14 cellular contexts compared by ENCODE assay signal in genomic region chr17:75508122-75508719, GRCh38. TPM values are rescaled to one million over a fixed set of nuclear protein-coding genes. Genes with fewer than 3 reads are reported as not detected.
DNase-seq lines count a peak whose midpoint lies in the region; ATAC-seq and TF ChIP-seq lines count a peak whose summit lies in the region.
"Had no signal": no experiment of that assay in that cellular context is flagged by ENCODE, and none has a peak within 500 bp of the region (broad histone marks: within the 10 kb centered on the region; RNA-seq: fewer than 3 reads in every experiment).

No MANE protein-coding gene starts in this region.

- H3K4me3 ChIP-seq in HEK293 (ENCODE audit: low read depth, low read length): no peak overlapping the region
- H3K4me3 ChIP-seq in right lobe of liver: no peak overlapping the region
- no peak overlapping the region for H3K4me3 ChIP-seq in subcutaneous abdominal adipose tissue (ENCODE audit: low read depth in 1 of 5, low read length in 5 of 5)
- H3K4me3 ChIP-seq: pancreas had no signal

- no peak for TF ChIP-seq CTCF in HEK293 (tag by site-specific recombination; IDR thresholded peaks at IDR 0.05)
- TF ChIP-seq CTCF in brain (conservative IDR thresholded peaks at IDR 0.05): no peak
- no peak for TF ChIP-seq CTCF in right lobe of liver (IDR thresholded peaks at IDR 0.05)

- H3K9ac ChIP-seq in subcutaneous abdominal adipose tissue (ENCODE audit: low read length in 5 of 5): peak overlapping the region in 2 of 5 donors; percentile 26 to 60

- WGBS in right lobe of liver (ENCODE audit: insufficient coverage, low coverage, low lambda C conversion rate, missing lambda C conversion rate): 50% methylated on average over 2 of the region's 15 CpGs

- H3K36me3 ChIP-seq in HEK293 (ENCODE audit: control insufficient read depth in 2 of 2, insufficient read depth in 1 of 2, low read length in 2 of 2) (peaks cover 8 to 82% of the 10 kb centered on the region in 2 experiments; a peak in 2 of 3 replicates), right lobe of liver (peaks cover 0 to under 1% (median 0%) of the 10 kb centered on the region in 4 donors), subcutaneous abdominal adipose tissue (ENCODE audit: control insufficient read depth in 5 of 5, insufficient read depth in 5 of 5, low read length in 5 of 5) (peaks cover 0 to 67% (median 49%) of the 10 kb centered on the region in 5 donors)

- intact Hi-C loops in right lobe of liver (cut with DNase I): loop anchor here in 1 of 2 donors (10.0 kb wide), 1 partner anchor 73 kb away; no protein-coding TSS in a partner anchor
- intact Hi-C loops in activated CD4-positive, alpha-beta T cell treated with anti-CD3 and anti-CD28 coated beads, Interleukin-2, amount 10 ng/mL, durations not matched to agents 24 days and 14 days (cut with micrococcal nuclease): no loop called here

- H3K9me3 Mint-ChIP-seq in brain: no peaks in the 10 kb centered on the region
- H3K9me3 Mint-ChIP-seq in activated CD4-positive, alpha-beta T cell treated with anti-CD3 and anti-CD28 coated beads, Interleukin-2, amount 10 ng/mL, durations not matched to agents 24 days and 14 days: no peaks in the 10 kb centered on the region
- no peaks in the 10 kb centered on the region for H3K9me3 Mint-ChIP-seq in activated naive CD4-positive, alpha-beta T cell treated with anti-CD3 and anti-CD28 coated beads, Interleukin-2, amount 50 U/mL, for 72 hours
- H3K9me3 Mint-ChIP-seq: T-cell had no signal

- TF ChIP-seq POLR2A in right lobe of liver (IDR thresholded peaks at IDR 0.05): no peak

- DNase-seq in right lobe of liver (peak in 2 of 3 donors; percentile 44 to 46), T-helper 17 cell (no peak), Kasumi-1 (lab: John Stamatoyannopoulos, UW) (no peak)
- no peak for DNase-seq in activated CD4-positive, alpha-beta T cell treated with anti-CD3 and anti-CD28 coated beads, Interleukin-2, amount 10 ng/mL, durations not matched to agents 24 days and 14 days
- DNase-seq in activated naive CD4-positive, alpha-beta T cell treated with anti-CD3 and anti-CD28 coated beads, Interleukin-2, amount 50 U/mL, for 72 hours (ENCODE audit: low spot score in 2 of 2): no peak
- DNase-seq: activated CD4-positive, CD25-positive, alpha-beta regulatory T cell; NCI-H2081; NCI-H524 treated with DMSO at 0.1 percent for 48 hours; T-cell had no signal

- H3K4me1 Mint-ChIP-seq in brain: peaks cover 53% of the 10 kb centered on the region
- H3K4me1 Mint-ChIP-seq in activated CD4-positive, alpha-beta T cell treated with anti-CD3 and anti-CD28 coated beads, Interleukin-2, amount 10 ng/mL, durations not matched to agents 24 days and 14 days: no peaks in the 10 kb centered on the region
- H3K4me1 Mint-ChIP-seq in T-helper 17 cell: peaks cover 3% of the 10 kb centered on the region
- H3K4me1 Mint-ChIP-seq: T-cell had no signal

- POLR2A ChIA-PET in HEK293 (lab: Yijun Ruan, JAX): interaction anchor here (0.6 to 1.3 kb wide), 3 partner anchors 8 to 378 kb away, joined by 3 to 6 read pairs (median 3); partner anchors contain the start of gene TSEN54

- CTCF ChIA-PET in HEK293 (lab: Yijun Ruan, JAX): interaction anchor here (1.3 kb wide), 1 partner anchor 8 kb away, joined by 3 read pairs; the partner anchor contains the start of gene TSEN54

- H3K27me3 Mint-ChIP-seq in brain (no peaks in the 10 kb centered on the region), T-helper 17 cell (no peaks in the 10 kb centered on the region)
- H3K27me3 Mint-ChIP-seq in activated CD4-positive, alpha-beta T cell treated with anti-CD3 and anti-CD28 coated beads, Interleukin-2, amount 10 ng/mL, durations not matched to agents 24 days and 14 days: no peaks in the 10 kb centered on the region
- H3K27me3 Mint-ChIP-seq: T-cell had no signal

- H3K4me1 ChIP-seq in HEK293 (ENCODE audit: control insufficient read depth, insufficient read depth, low read length) (no peaks in the 10 kb centered on the region), right lobe of liver (peaks cover 0 to 33% (median 13%) of the 10 kb centered on the region in 4 donors), subcutaneous abdominal adipose tissue (ENCODE audit: control insufficient read depth in 5 of 5, insufficient read depth in 5 of 5, low read length in 5 of 5) (peaks cover 0 to 72% (median 29%) of the 10 kb centered on the region in 5 donors)

- H3K36me3 Mint-ChIP-seq in brain (peaks cover 5% of the 10 kb centered on the region), T-helper 17 cell (ENCODE audit: low read depth) (no peaks in the 10 kb centered on the region)
- H3K36me3 Mint-ChIP-seq in activated CD4-positive, alpha-beta T cell treated with anti-CD3 and anti-CD28 coated beads, Interleukin-2, amount 10 ng/mL, durations not matched to agents 24 days and 14 days (ENCODE audit: low read depth): no peaks in the 10 kb centered on the region
- no peaks in the 10 kb centered on the region for H3K36me3 Mint-ChIP-seq in activated naive CD4-positive, alpha-beta T cell treated with anti-CD3 and anti-CD28 coated beads, Interleukin-2, amount 50 U/mL, for 72 hours
- H3K36me3 Mint-ChIP-seq: T-cell had no signal

- H3K27ac ChIP-seq in HEK293 (ENCODE audit: extremely low read depth, low read depth, low read length) (no peak overlapping the region), right lobe of liver (no peak overlapping the region), subcutaneous abdominal adipose tissue (ENCODE audit: low read depth, low read length) (peak overlapping the region; percentile 80)
- H3K27ac ChIP-seq: pancreas had no signal

- H3K27ac Mint-ChIP-seq in brain (peak overlapping the region in 3 of 5 experiments; percentile 36 to 89 (median 53)), T-helper 17 cell (no peak overlapping the region)
- no peak overlapping the region for H3K27ac Mint-ChIP-seq in activated CD4-positive, alpha-beta T cell treated with anti-CD3 and anti-CD28 coated beads, Interleukin-2, amount 10 ng/mL, durations not matched to agents 24 days and 14 days
- no peak overlapping the region for H3K27ac Mint-ChIP-seq in activated naive CD4-positive, alpha-beta T cell treated with anti-CD3 and anti-CD28 coated beads, Interleukin-2, amount 50 U/mL, for 72 hours
- H3K27ac Mint-ChIP-seq: T-cell had no signal

- H3K4me3 Mint-ChIP-seq in brain (peak overlapping the region in 1 of 5 experiments; percentile 28), T-helper 17 cell (no peak overlapping the region)
- no peak overlapping the region for H3K4me3 Mint-ChIP-seq in activated CD4-positive, alpha-beta T cell treated with anti-CD3 and anti-CD28 coated beads, Interleukin-2, amount 10 ng/mL, durations not matched to agents 24 days and 14 days
- H3K4me3 Mint-ChIP-seq: T-cell had no signal

- ATAC-seq in right lobe of liver (no peak), T-helper 17 cell (no peak)
- no peak for ATAC-seq in activated naive CD4-positive, alpha-beta T cell treated with anti-CD3 and anti-CD28 coated beads, Interleukin-2, amount 50 U/mL, for 72 hours
- ATAC-seq: pancreas, T-cell had no signal

- no peaks in the 10 kb centered on the region for H3K9me3 ChIP-seq in HEK293 (ENCODE audit: control insufficient read depth, insufficient read depth, low read depth, low read length)
- H3K9me3 ChIP-seq in right lobe of liver: no peaks in the 10 kb centered on the region
- H3K9me3 ChIP-seq in subcutaneous abdominal adipose tissue (ENCODE audit: control insufficient read depth in 5 of 5, low read length in 5 of 5): no peaks in the 10 kb centered on the region
- no peaks in the 10 kb centered on the region for H3K9me3 ChIP-seq in T-helper 17 cell (ENCODE audit: control insufficient read depth, low read length, poor library complexity, severe bottlenecking)
- H3K9me3 ChIP-seq: pancreas had no signal

- no peaks in the 10 kb centered on the region for H3K27me3 ChIP-seq in right lobe of liver
- H3K27me3 ChIP-seq in subcutaneous abdominal adipose tissue (ENCODE audit: control insufficient read depth in 5 of 5, insufficient read depth in 4 of 5, low read length in 5 of 5): no peaks in the 10 kb centered on the region
- H3K27me3 ChIP-seq: pancreas had no signal

RNA-seq across cellular contexts. Expression of gene CASKIN2, which starts 7.1 kb away (rescaled TPM):
- 29.0 TPM for polyA plus RNA-seq in brain (ENCODE audit: insufficient read depth, low read depth, low replicate concordance)
- total RNA-seq in right lobe of liver (10 to 100 TPM in 4 of 6 experiments, 1 to 10 TPM in 2; 9.0 to 26.0 (median 12.0) TPM), T-helper 17 cell (under 1 TPM; 0.08 to 0.40 TPM)
- 1.4 and 1.6 TPM in 2 replicates for total RNA-seq in activated CD4-positive, alpha-beta T cell treated with anti-CD3 and anti-CD28 coated beads, Interleukin-2, amount 10 ng/mL, durations not matched to agents 24 days and 14 days
- 1 to 10 TPM; 1.7 to 3.5 TPM for total RNA-seq in activated naive CD4-positive, alpha-beta T cell treated with anti-CD3 and anti-CD28 coated beads, Interleukin-2, amount 50 U/mL, for 72 hours

RNA-seq across cellular contexts. Expression of gene TSEN54, which starts 8.1 kb away (rescaled TPM):
- polyA plus RNA-seq in brain (ENCODE audit: insufficient read depth, low read depth, low replicate concordance): 32.9 TPM
- total RNA-seq in right lobe of liver (10 to 100 TPM in 4 of 6 experiments, 1 to 10 TPM in 2; 8.5 to 13.6 (median 10.2) TPM), T-helper 17 cell (10 to 100 TPM; 49.7 to 56.5 TPM)
- 61.7 and 66.4 TPM in 2 replicates for total RNA-seq in activated CD4-positive, alpha-beta T cell treated with anti-CD3 and anti-CD28 coated beads, Interleukin-2, amount 10 ng/mL, durations not matched to agents 24 days and 14 days
- 10 to 100 TPM; 26.8 to 45.5 TPM for total RNA-seq in activated naive CD4-positive, alpha-beta T cell treated with anti-CD3 and anti-CD28 coated beads, Interleukin-2, amount 50 U/mL, for 72 hours

RNA-seq across cellular contexts. Expression of gene LLGL2, which starts 17.3 kb away (rescaled TPM):
- 22.1 TPM for polyA plus RNA-seq in brain (ENCODE audit: insufficient read depth, low read depth, low replicate concordance)
- total RNA-seq in right lobe of liver (10 to 100 TPM; 32.8 to 71.4 (median 44.6) TPM), T-helper 17 cell (10 to 100 TPM; 39.3 to 41.9 TPM)
- total RNA-seq in activated CD4-positive, alpha-beta T cell treated with anti-CD3 and anti-CD28 coated beads, Interleukin-2, amount 10 ng/mL, durations not matched to agents 24 days and 14 days: 6.5 and 9.0 TPM in 2 replicates
- total RNA-seq in activated naive CD4-positive, alpha-beta T cell treated with anti-CD3 and anti-CD28 coated beads, Interleukin-2, amount 50 U/mL, for 72 hours: 10 to 100 TPM; 12.0 to 12.8 TPM
- total RNA-seq: HT1080 had no signal

RNA-seq across cellular contexts. Expression of gene TMEM94, which starts 51.8 kb away (rescaled TPM):
- 156 TPM for polyA plus RNA-seq in brain (ENCODE audit: insufficient read depth, low read depth, low replicate concordance)
- 10 to 100 TPM; 24.2 to 47.1 (median 29.6) TPM for total RNA-seq in right lobe of liver
- 68.9 and 69.5 TPM in 2 replicates for total RNA-seq in activated CD4-positive, alpha-beta T cell treated with anti-CD3 and anti-CD28 coated beads, Interleukin-2, amount 10 ng/mL, durations not matched to agents 24 days and 14 days
- 10 to 100 TPM; 70.1 to 70.2 TPM for total RNA-seq in T-helper 17 cell
- total RNA-seq in activated naive CD4-positive, alpha-beta T cell treated with anti-CD3 and anti-CD28 coated beads, Interleukin-2, amount 50 U/mL, for 72 hours: 10 to 100 TPM; 64.5 to 65.2 TPM

Comparison
In these comparisons a context has a peak if more than half of its experiments do, and no peak if none do; other contexts are left out.
1. H3K27ac Mint-ChIP-seq: peak in brain (3 of 5); none in activated CD4-positive, alpha-beta T cell treated with anti-CD3 and anti-CD28 coated beads, Interleukin-2, amount 10 ng/mL, durations not matched to agents 24 days and 14 days (single experiment), T-helper 17 cell (single experiment) and activated naive CD4-positive, alpha-beta T cell treated with anti-CD3 and anti-CD28 coated beads, Interleukin-2, amount 50 U/mL, for 72 hours (0 of 2).
2. DNase-seq: peak in right lobe of liver (2 of 3); none in activated CD4-positive, alpha-beta T cell treated with anti-CD3 and anti-CD28 coated beads, Interleukin-2, amount 10 ng/mL, durations not matched to agents 24 days and 14 days (single experiment), T-helper 17 cell (0 of 3), Kasumi-1 (0 of 2) and activated naive CD4-positive, alpha-beta T cell treated with anti-CD3 and anti-CD28 coated beads, Interleukin-2, amount 50 U/mL, for 72 hours (0 of 2).